ENCODE assay signal across 8 cellular contexts in the genomic region with DNA sequence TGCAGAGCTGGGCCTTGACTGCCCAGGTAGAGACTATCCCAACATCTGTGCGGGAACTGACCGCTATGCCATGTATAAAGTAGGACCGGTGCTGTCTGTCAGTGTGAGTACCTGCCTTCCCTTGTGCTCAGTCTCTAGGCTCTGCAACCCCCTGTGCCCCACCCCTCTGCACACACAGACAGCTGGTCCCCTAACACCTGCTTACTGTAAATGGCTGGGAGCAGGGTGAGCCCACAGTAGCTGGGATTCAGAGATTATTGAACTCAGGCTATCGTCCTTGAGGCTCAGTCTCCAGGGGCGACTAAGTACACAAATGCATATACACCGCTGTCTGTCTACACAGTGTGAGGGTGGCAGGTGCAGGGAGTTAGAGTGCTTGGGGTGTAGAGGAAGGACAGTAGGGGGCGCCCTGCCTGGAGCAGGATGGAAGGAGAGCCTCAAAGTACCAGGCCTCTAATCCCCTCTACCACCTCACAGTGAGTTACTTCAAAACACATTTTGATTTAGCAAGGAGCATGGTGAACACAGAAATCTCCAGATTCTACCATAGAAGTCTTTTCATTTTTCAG. TPM values are rescaled to one million over a fixed set of nuclear protein-coding genes. Genes with fewer than 3 reads are reported as not detected.
DNase-seq lines count a peak whose midpoint lies in the region; ATAC-seq and TF ChIP-seq lines count a peak whose summit lies in the region.

No MANE protein-coding gene starts in this region.

- intact Hi-C loops in right cardiac atrium (cut with DNase I) (loop anchor here in 1 of 4 donors (10.0 kb wide), 1 partner anchor 67 kb away; the partner anchor contains the start of gene C7orf57), Right ventricle myocardium inferior (cut with DNase I) (no loop called here), esophagus muscularis mucosa (cut with DNase I) (no loop called here), upper lobe of right lung (cut with DNase I) (no loop called here), Caco-2 (cut with micrococcal nuclease; ENCODE audit: unreplicated experiment) (no loop called here)

- TF ChIP-seq EP300 in SK-N-SH (IDR thresholded peaks at IDR 0.05; ENCODE audit: borderline replicate concordance in 1 of 2, low read depth in 1 of 2, low read length in 1 of 2) (no peak), esophagus muscularis mucosa (IDR thresholded peaks at IDR 0.05) (no peak)

- no peaks in the 10 kb centered on the region for H3F3A ChIP-seq in SK-N-SH (replicated peaks; ENCODE audit: insufficient read depth)

- no peaks in the 10 kb centered on the region for H3K27me3 Mint-ChIP-seq in Caco-2 (ENCODE audit: insufficient read depth, unreplicated experiment)

- H3K4me3 Mint-ChIP-seq in Caco-2 (ENCODE audit: unreplicated experiment), result no peak overlapping the region

- H3K79me2 ChIP-seq in SK-N-SH (ENCODE audit: insufficient read depth), result peaks cover 10% of the 10 kb centered on the region

- TF ChIP-seq POLR2A in esophagus muscularis mucosa (IDR thresholded peaks at IDR 0.05; ENCODE audit: low read depth), result no peak

- 91% methylated on average over 7 of the region's 7 CpGs for WGBS in right cardiac atrium
- WGBS in SK-N-SH (ENCODE audit: low lambda C conversion rate), result 88% methylated on average over 7 of the region's 7 CpGs
- 81% methylated on average over 4 of the region's 7 CpGs for WGBS in esophagus muscularis mucosa

- BruUV-seq in Caco-2 (replicated peaks; lab: Mats Ljungman, UMichigan), result no TSS peak

- ATAC-seq in right cardiac atrium (peak; percentile 32 to 37), Right ventricle myocardium inferior (no peak), upper lobe of right lung (peak; percentile 53)

- no peak overlapping the region for H3K4me2 ChIP-seq in SK-N-SH

- H3K27me3 ChIP-seq in right cardiac atrium (ENCODE audit: control insufficient read depth, insufficient read depth), result no peaks in the 10 kb centered on the region
- H3K27me3 ChIP-seq in SK-N-SH (ENCODE audit: insufficient read depth), result no peaks in the 10 kb centered on the region
- H3K27me3 ChIP-seq in esophagus muscularis mucosa, result no peaks in the 10 kb centered on the region
- no peaks in the 10 kb centered on the region for H3K27me3 ChIP-seq in upper lobe of right lung
- no peaks in the 10 kb centered on the region for H3K27me3 ChIP-seq in Caco-2 (replicated peaks; ENCODE audit: control insufficient read depth, insufficient read depth, low read length)

- TF ChIP-seq RAD21 in SK-N-SH (IDR thresholded peaks at IDR 0.05; ENCODE audit: low read length), result no peak

- no peak overlapping the region for H3K27ac ChIP-seq in right cardiac atrium (ENCODE audit: low read length)
- no peak overlapping the region for H3K27ac ChIP-seq in SK-N-SH (ENCODE audit: low read depth in 2 of 2, low read length in 1 of 2)
- no peak overlapping the region for H3K27ac ChIP-seq in esophagus muscularis mucosa (replicated peaks in 1 of 4)
- no peak overlapping the region for H3K27ac ChIP-seq in upper lobe of right lung

- CTCF ChIA-PET in SK-N-SH (lab: Yijun Ruan, JAX), result interaction anchor here (0.6 to 12.8 kb wide), 7 partner anchors 8 to 158 kb away, joined by 3 to 185 read pairs (median 4); no protein-coding TSS in a partner anchor
- CTCF ChIA-PET in Caco-2 (lab: Charles Lee), result interaction anchor here (0.6 kb wide), 1 partner anchor 723 kb away, joined by 3 read pairs; no protein-coding TSS in a partner anchor

- H3K4me3 ChIP-seq in right cardiac atrium (ENCODE audit: low read length), result no peak overlapping the region
- no peak overlapping the region for H3K4me3 ChIP-seq in SK-N-SH (ENCODE audit: low read depth in 2 of 2, low read length in 1 of 2)
- H3K4me3 ChIP-seq in esophagus muscularis mucosa, result no peak overlapping the region
- H3K4me3 ChIP-seq in upper lobe of right lung, result no peak overlapping the region
- H3K4me3 ChIP-seq in Caco-2 (ENCODE audit: low read depth, low read length), result no peak overlapping the region

- H3K27ac Mint-ChIP-seq in Caco-2 (ENCODE audit: unreplicated experiment), result no peak overlapping the region

- peaks cover 10% of the 10 kb centered on the region for H3K36me3 Mint-ChIP-seq in Caco-2 (ENCODE audit: insufficient read depth, unreplicated experiment)

- TF ChIP-seq CTCF in SK-N-SH (IDR thresholded peaks at IDR 0.05) (peak; percentile 48), esophagus muscularis mucosa (IDR thresholded peaks at IDR 0.05) (no peak), upper lobe of right lung (IDR thresholded peaks at IDR 0.05) (peak; percentile 24), Caco-2 (IDR thresholded peaks at IDR 0.05; ENCODE audit: insufficient read depth in 1 of 2, low read depth in 1 of 2, low read length in 1 of 2, severe bottlenecking in 1 of 2, unreplicated experiment in 1 of 2) (peak in 1 of 2 experiments; percentile 22)

- H3K36me3 ChIP-seq in SK-N-SH (replicated peaks in 1 of 2; ENCODE audit: control insufficient read depth in 1 of 2, insufficient read depth in 2 of 2, low read length in 1 of 2) (peaks cover 70 to 80% of the 10 kb centered on the region in 2 experiments), esophagus muscularis mucosa (peaks cover 6 to 95% (median 76%) of the 10 kb centered on the region in 4 donors), upper lobe of right lung (peaks cover 94% of the 10 kb centered on the region), Caco-2 (ENCODE audit: control insufficient read depth, insufficient read depth, low read length) (peaks cover 4% of the 10 kb centered on the region)

- H3K4me1 ChIP-seq in right cardiac atrium (ENCODE audit: control insufficient read depth, insufficient read depth, low read length) (no peaks in the 10 kb centered on the region), SK-N-SH (ENCODE audit: control insufficient read depth in 1 of 2, insufficient read depth in 2 of 2, low read depth in 1 of 2, low read length in 1 of 2) (no peaks in the 10 kb centered on the region; a peak in 1 of 4 replicates), esophagus muscularis mucosa (peaks cover 0 to 1% (median 0%) of the 10 kb centered on the region in 4 donors), upper lobe of right lung (peaks cover 10% of the 10 kb centered on the region), Caco-2 (no peaks in the 10 kb centered on the region)

- POLR2A ChIA-PET in SK-N-SH (lab: Yijun Ruan, JAX), result interaction anchor here (1.6 kb wide), 1 partner anchor 157 kb away, joined by 3 read pairs; no protein-coding TSS in a partner anchor
- POLR2A ChIA-PET in Caco-2 (lab: Charles Lee), result no interaction called here

- no peak overlapping the region for H2AFZ ChIP-seq in SK-N-SH (ENCODE audit: low read depth)

- no peaks in the 10 kb centered on the region for H3K9me2 ChIP-seq in SK-N-SH

- DNase-seq in right cardiac atrium (no peak), Right ventricle myocardium inferior (ENCODE audit: missing footprints) (no peak), SK-N-SH (no peak), esophagus muscularis mucosa (ENCODE audit: extremely low spot score) (peak; percentile 64), upper lobe of right lung (no peak), Caco-2 (no peak), NCI-H524 (lab: John Stamatoyannopoulos, UW) (no peak), ACHN (no peak)

- H3K9me3 Mint-ChIP-seq in Caco-2 (ENCODE audit: unreplicated experiment), result no peaks in the 10 kb centered on the region

- H3K9me3 ChIP-seq in right cardiac atrium (ENCODE audit: control insufficient read depth, low read length) (no peaks in the 10 kb centered on the region), SK-N-SH (no peaks in the 10 kb centered on the region), esophagus muscularis mucosa (no peaks in the 10 kb centered on the region), upper lobe of right lung (no peaks in the 10 kb centered on the region), Caco-2 (no peaks in the 10 kb centered on the region)

- no peak overlapping the region for H3K9ac ChIP-seq in SK-N-SH

- H3K4me1 Mint-ChIP-seq in Caco-2 (ENCODE audit: low read depth, unreplicated experiment), result no peaks in the 10 kb centered on the region

- in situ Hi-C loops in ACHN (cut with HindIII; ENCODE audit: low pct_ligation_motif_present, low pct_unique_long_range_greater_than_20kb, low sequenced_read_pairs), result no loop called here

- no peaks in the 10 kb centered on the region for H4K20me1 ChIP-seq in SK-N-SH (ENCODE audit: insufficient read depth)

TF ChIP-seq in SK-N-SH, 30 proteins besides CTCF, POLR2A, EP300 and RAD21:
- TF ChIP-seq MEF2A (IDR thresholded peaks at IDR 0.05; ENCODE audit: borderline replicate concordance, low read depth), result no peak
- TF ChIP-seq NFIC (IDR thresholded peaks at IDR 0.05; ENCODE audit: borderline replicate concordance), result no peak
- TF ChIP-seq RFX5 (IDR thresholded peaks at IDR 0.05; ENCODE audit: low read length), result no peak
- no peak for TF ChIP-seq YY1 (IDR thresholded peaks at IDR 0.05; ENCODE audit: low read depth)
- no peak for TF ChIP-seq RXRA (IDR thresholded peaks at IDR 0.05; ENCODE audit: borderline replicate concordance, low read depth)
- no peak for TF ChIP-seq ELF1 (IDR thresholded peaks at IDR 0.05)
- no peak for TF ChIP-seq SMC3 (IDR thresholded peaks at IDR 0.05; ENCODE audit: low read depth, low read length)
- TF ChIP-seq CHD2 (IDR thresholded peaks at IDR 0.05; ENCODE audit: low read length, partially characterized antibody), result no peak
- TF ChIP-seq SIN3A (IDR thresholded peaks at IDR 0.05; ENCODE audit: borderline replicate concordance, low read depth, low read length), result no peak
- TF ChIP-seq TAF1 (IDR thresholded peaks at IDR 0.05; ENCODE audit: borderline replicate concordance, low read depth, low read length), result no peak
- TF ChIP-seq FOXJ3 (CRISPR knock-in tag; IDR thresholded peaks at IDR 0.05), result no peak
- no peak for TF ChIP-seq MXI1 (IDR thresholded peaks at IDR 0.05; ENCODE audit: low read depth, low read length)
- TF ChIP-seq NRF1 (IDR thresholded peaks at IDR 0.05; ENCODE audit: low read depth, low read length), result no peak
TF ChIP-seq in SK-N-SH: peak in this region for 0.

RNA-seq across cellular contexts. Expression of gene UPP1, which starts 12.9 kb away (rescaled TPM):
- total RNA-seq in right cardiac atrium (10 to 100 TPM; 20.6 to 29.0 (median 23.5) TPM), Right ventricle myocardium inferior (20.9 TPM), esophagus muscularis mucosa (10 to 100 TPM in 3 of 4 donors, 1 to 10 TPM in 1; 7.1 to 26.8 (median 10.6) TPM), upper lobe of right lung (68.9 TPM), Caco-2 (2022) (18.7 and 20.6 TPM in 2 replicates)
- polyA plus RNA-seq in right cardiac atrium (17.3 TPM), SK-N-SH (2012; rRNA removed) (56.9 and 57.5 TPM in 2 replicates)
- 26.2 and 38.7 TPM in 2 replicates for polyA plus RNA-seq in SK-N-SH (2012; cell fraction: cytosol; rRNA removed)
- polyA plus RNA-seq in SK-N-SH (2012; cell fraction: nucleus; rRNA removed), result 145 and 194 TPM in 2 replicates

Comparison
In these comparisons a context has a peak if more than half of its experiments do, and no peak if none do; other contexts are left out.
1. CTCF ChIP-seq: peak in SK-N-SH (single experiment) and upper lobe of right lung (single experiment); none in esophagus muscularis mucosa (0 of 3).